ENCODE assay signal across 11 cellular contexts in the genomic region with DNA sequence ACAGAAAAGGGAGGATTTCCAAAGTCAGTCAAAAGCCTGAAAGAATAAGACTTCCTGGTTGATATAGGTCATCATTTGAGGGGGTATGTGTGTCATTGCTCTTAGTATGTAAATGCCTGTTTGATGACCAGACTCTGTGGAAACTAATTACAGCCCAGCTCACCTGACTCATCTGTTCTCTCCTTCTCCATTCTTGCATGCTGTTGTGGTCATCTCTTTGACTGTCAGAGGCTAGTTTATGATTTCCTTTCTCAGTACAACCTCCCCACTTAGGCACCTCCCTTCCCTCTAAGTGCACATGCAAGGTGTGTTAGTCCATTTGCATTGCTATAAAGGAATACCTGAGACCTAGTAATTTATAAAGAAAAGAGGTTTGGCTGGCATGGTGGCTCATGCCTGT. TPM values are rescaled to one million over a fixed set of nuclear protein-coding genes. Genes with fewer than 3 reads are reported as not detected.
A peak's percentile ranks its signal among the peaks of the same experiment; 100 is the strongest.
DNase-seq lines count a peak whose midpoint lies in the region; ATAC-seq and TF ChIP-seq lines count a peak whose summit lies in the region.
"Had no signal": no experiment of that assay in that cellular context is flagged by ENCODE, and none has a peak within 500 bp of the region (broad histone marks: within the 10 kb centered on the region; RNA-seq: fewer than 3 reads in every experiment).

No MANE protein-coding gene starts in this region.

- no peak for TF ChIP-seq CTCF in mammary epithelial cell (conservative IDR thresholded peaks at IDR 0.05 in 1 of 2, IDR thresholded peaks at IDR 0.05 in 1 of 2; ENCODE audit: extremely low read depth in 1 of 2, insufficient read depth in 1 of 2, low read depth in 1 of 2, low read length in 2 of 2)
- TF ChIP-seq CTCF in osteoblast (IDR thresholded peaks at IDR 0.05; ENCODE audit: extremely low read depth, low read depth, low read length), result no peak

- H3K27ac ChIP-seq in mammary epithelial cell (ENCODE audit: insufficient read depth, low read depth, low read length) (peak overlapping the region; percentile 79), osteoblast (ENCODE audit: low read depth, low read length) (no peak overlapping the region)

- H4K20me1 ChIP-seq in mammary epithelial cell (ENCODE audit: insufficient read depth, low read length), result no peaks in the 10 kb centered on the region
- no peaks in the 10 kb centered on the region for H4K20me1 ChIP-seq in osteoblast (ENCODE audit: insufficient read depth, low read length)

- dilution Hi-C loops in mammary epithelial cell (cut with HindIII; ENCODE audit: low sequenced_read_pairs), result no loop called here

- CTCF ChIA-PET in mammary epithelial cell (lab: Charles Lee; ENCODE audit: low non-redundant PET), result no interaction called here

- H3K36me3 ChIP-seq in mammary epithelial cell (ENCODE audit: insufficient read depth, low read length) (no peaks in the 10 kb centered on the region), osteoblast (ENCODE audit: insufficient read depth, low read length) (no peaks in the 10 kb centered on the region)
- H3K36me3 ChIP-seq: suprapubic skin had no signal

- peaks cover 36% of the 10 kb centered on the region for H3K4me1 ChIP-seq in mammary epithelial cell (ENCODE audit: insufficient read depth, low read length)
- peaks cover 5% of the 10 kb centered on the region for H3K4me1 ChIP-seq in osteoblast (ENCODE audit: insufficient read depth, low read length)

- H3K9ac ChIP-seq in mammary epithelial cell (ENCODE audit: insufficient read depth, low read length), result no peak overlapping the region

- no peak overlapping the region for H2AFZ ChIP-seq in mammary epithelial cell (ENCODE audit: low read depth, low read length)
- H2AFZ ChIP-seq in osteoblast (ENCODE audit: low read length), result no peak overlapping the region

- peak; percentile 59 for DNase-seq in GM04503 (ENCODE audit: low read depth)
- peak; percentile 84 for DNase-seq in NCI-H226
- DNase-seq in mammary epithelial cell, result peak; percentile 96
- DNase-seq in osteoblast (ENCODE audit: insufficient read length, low spot score, missing footprints), result peak; percentile 61
- DNase-seq in NCI-H1694 treated with DMSO at 0.1 percent for 48 hours (lab: John Stamatoyannopoulos, UW), result no peak
- DNase-seq in activated CD8-positive, alpha-beta memory T cell treated with anti-CD3 and anti-CD28 coated beads, Interleukin-2, amount 50 U/mL, for 48 hours, result no peak
- no peak for DNase-seq in posterior vena cava (ENCODE audit: low spot score)
- DNase-seq: H9, retina had no signal

- in situ Hi-C loops in mammary epithelial cell (cut with MboI; ENCODE audit: low sequenced_read_pairs in 2 of 2), result no loop called here

- H3K27me3 ChIP-seq in mammary epithelial cell (ENCODE audit: insufficient read depth, low read length) (no peaks in the 10 kb centered on the region), osteoblast (ENCODE audit: insufficient read depth, low read length) (no peaks in the 10 kb centered on the region)
- H3K27me3 ChIP-seq: suprapubic skin had no signal

- H3K79me2 ChIP-seq in mammary epithelial cell (ENCODE audit: insufficient read depth, low read length), result peaks cover 25% of the 10 kb centered on the region
- no peaks in the 10 kb centered on the region for H3K79me2 ChIP-seq in osteoblast (ENCODE audit: insufficient read depth, low read length)

- H3K4me2 ChIP-seq in mammary epithelial cell (ENCODE audit: insufficient read depth, low read depth, low read length) (peak overlapping the region; percentile 4), osteoblast (ENCODE audit: insufficient read depth, low read length) (no peak overlapping the region)

- intact Hi-C loops in mammary epithelial cell (cut with micrococcal nuclease) (loop anchor here (1.0 kb wide), 1 partner anchor 18 kb away; a partner anchor contains a TSS), posterior vena cava (cut with DNase I) (no loop called here)

- ATAC-seq in GM21619 (IDR thresholded peaks at IDR 0.05; ENCODE audit: unreplicated experiment), result no peak

- H3K9me3 ChIP-seq in mammary epithelial cell (replicated peaks; ENCODE audit: insufficient read depth, low read length) (no peaks in the 10 kb centered on the region), osteoblast (ENCODE audit: low read depth, low read length) (no peaks in the 10 kb centered on the region)
- H3K9me3 ChIP-seq: suprapubic skin had no signal

- H3K4me3 ChIP-seq in mammary epithelial cell (replicated peaks in 1 of 3; ENCODE audit: insufficient read depth in 1 of 3, low read depth in 2 of 3, low read length in 3 of 3), result no peak overlapping the region
- H3K4me3 ChIP-seq in osteoblast (ENCODE audit: insufficient read depth, low read length), result no peak overlapping the region
- H3K4me3 ChIP-seq: suprapubic skin had no signal

- no TSS peak for BruUV-seq in mammary epithelial cell (replicated peaks; lab: Mats Ljungman, UMichigan)

RNA-seq across cellular contexts. Expression of a gene that starts 2.4 kb away (rescaled TPM):
- 100 to 1,000 TPM in 1 of 2 donors, 10 to 100 TPM in 1; 94.0 to 129 TPM for total RNA-seq in mammary epithelial cell
- polyA plus RNA-seq in mammary epithelial cell, result 47.0 TPM
- 110 TPM for polyA minus RNA-seq in mammary epithelial cell
- not detected in 2 replicates for total RNA-seq in osteoblast
- total RNA-seq in posterior vena cava, result not detected

RNA-seq across cellular contexts. Expression of a gene that starts 16.0 kb away (rescaled TPM):
- total RNA-seq in mammary epithelial cell (10 to 100 TPM in 1 of 2 donors, 1 to 10 TPM in 1; 9.0 to 19.7 TPM), osteoblast (8.0 and 8.3 TPM in 2 replicates), posterior vena cava (1 to 10 TPM; 6.6 to 7.0 TPM)
- polyA plus RNA-seq in mammary epithelial cell, result 2.3 TPM
- 6.5 TPM for polyA minus RNA-seq in mammary epithelial cell

RNA-seq across cellular contexts. Expression of a gene that starts 18.1 kb away (rescaled TPM):
- 10 to 100 TPM; 34.4 to 38.7 TPM for total RNA-seq in mammary epithelial cell
- 6.5 TPM for polyA plus RNA-seq in mammary epithelial cell
- polyA minus RNA-seq in mammary epithelial cell, result 51.3 TPM
- total RNA-seq in osteoblast, result 14.5 and 17.7 TPM in 2 replicates
- total RNA-seq in posterior vena cava, result 10 to 100 TPM; 10.2 to 13.0 TPM

RNA-seq across cellular contexts. Expression of a gene that starts 53.7 kb away (rescaled TPM):
- total RNA-seq in mammary epithelial cell (not detected), osteoblast (not detected in 2 replicates), posterior vena cava (1 to 10 TPM in 1 of 2 donors, under 1 TPM in 1; 0.43 to 3.3 TPM)
- not detected for polyA plus RNA-seq in mammary epithelial cell
- polyA minus RNA-seq in mammary epithelial cell, result not detected
- total RNA-seq: H9 had no signal

Comparison
In these comparisons a context has a peak if more than half of its experiments do, and no peak if none do; other contexts are left out.
1. DNase-seq: peak in GM04503 (single experiment), NCI-H226 (single experiment), mammary epithelial cell (single experiment) and osteoblast (single experiment); none in NCI-H1694 treated with DMSO at 0.1 percent for 48 hours (single experiment), activated CD8-positive, alpha-beta memory T cell treated with anti-CD3 and anti-CD28 coated beads, Interleukin-2, amount 50 U/mL, for 48 hours (single experiment) and posterior vena cava (single experiment).
2. RNA of a gene that starts 2.4 kb away (total RNA-seq): 94.0 to 129 TPM in mammary epithelial cell; not detected in posterior vena cava and not detected in osteoblast; every median in the first group is over 10 times any median in the second.